Comparison of ENCODE assay signal across 22 cellular contexts in the genomic region with DNA sequence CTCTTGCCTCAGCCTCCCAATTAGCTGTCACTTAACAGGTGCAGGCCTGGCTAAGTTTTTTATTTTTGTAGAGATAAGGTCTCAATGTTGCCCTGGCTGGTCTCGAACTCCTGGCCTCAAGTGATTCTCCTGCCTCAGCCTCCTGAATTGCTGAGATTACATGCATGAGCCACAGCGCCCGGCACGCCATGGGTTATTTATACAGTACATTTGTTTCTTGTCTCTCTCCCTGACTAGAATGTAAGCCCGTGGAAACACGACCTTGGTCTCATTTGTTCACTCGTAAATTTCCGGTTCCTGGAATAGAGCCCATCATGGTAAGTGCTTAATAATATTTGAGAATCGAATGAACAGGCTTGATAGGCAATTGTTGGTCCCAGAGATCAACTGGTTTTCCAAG. TPM values are rescaled to one million over a fixed set of nuclear protein-coding genes. Genes with fewer than 3 reads are reported as not detected.
DNase-seq lines count a peak whose midpoint lies in the region; ATAC-seq and TF ChIP-seq lines count a peak whose summit lies in the region.
"Had no signal": no experiment of that assay in that cellular context is flagged by ENCODE, and none has a peak within 500 bp of the region (broad histone marks: within the 10 kb centered on the region; RNA-seq: fewer than 3 reads in every experiment).

No MANE protein-coding gene starts in this region.

- no peaks in the 10 kb centered on the region for H3K9me3 Mint-ChIP-seq in T-helper 2 cell treated with Interferon-gamma antibody and Interleukin-4, amounts not matched to agents 5 μg/mL and 100 μg/mL, for 36 hours
- no peaks in the 10 kb centered on the region for H3K9me3 Mint-ChIP-seq in activated CD4-positive, alpha-beta memory T cell treated with anti-CD3 and anti-CD28 coated beads for 36 hours
- H3K9me3 Mint-ChIP-seq in naive B cell, result no peaks in the 10 kb centered on the region
- H3K9me3 Mint-ChIP-seq: T-cell had no signal

- peaks cover 31% of the 10 kb centered on the region for H3K36me3 ChIP-seq in lower lobe of right lung

- no peak overlapping the region for H3K27ac Mint-ChIP-seq in T-helper 2 cell treated with Interferon-gamma antibody and Interleukin-4, amounts not matched to agents 5 μg/mL and 100 μg/mL, for 36 hours
- no peak overlapping the region for H3K27ac Mint-ChIP-seq in activated CD4-positive, alpha-beta memory T cell treated with anti-CD3 and anti-CD28 coated beads for 36 hours
- no peak overlapping the region for H3K27ac Mint-ChIP-seq in naive B cell
- H3K27ac Mint-ChIP-seq: WTC11 had no signal

- H3K4me3 ChIP-seq in GM12865 (ENCODE audit: low read depth, low read length), result peak overlapping the region; percentile 8; the same call in 1 of the 2 replicates
- no peak overlapping the region for H3K4me3 ChIP-seq in lower lobe of right lung
- H3K4me3 ChIP-seq: ascending aorta, tibial nerve had no signal

- H3K36me3 Mint-ChIP-seq in T-helper 2 cell treated with Interferon-gamma antibody and Interleukin-4, amounts not matched to agents 5 μg/mL and 100 μg/mL, for 36 hours (ENCODE audit: low read depth), result peaks cover 27% of the 10 kb centered on the region
- peaks cover 30% of the 10 kb centered on the region for H3K36me3 Mint-ChIP-seq in activated CD4-positive, alpha-beta memory T cell treated with anti-CD3 and anti-CD28 coated beads for 36 hours
- H3K36me3 Mint-ChIP-seq in naive B cell, result peaks cover 0 to 17% of the 10 kb centered on the region in 2 donors

- H3K4me1 ChIP-seq in lower lobe of right lung, result peaks cover 8% of the 10 kb centered on the region
- H3K4me1 ChIP-seq: ascending aorta, foreskin keratinocyte had no signal

- ATAC-seq in naive B cell (ENCODE audit: low read depth in 2 of 2), result no peak
- ATAC-seq in GM21825 (IDR thresholded peaks at IDR 0.05; ENCODE audit: unreplicated experiment), result no peak
- ATAC-seq in lower lobe of right lung, result no peak
- ATAC-seq: foreskin keratinocyte, left lung, T-cell, WTC11 had no signal

- no peaks in the 10 kb centered on the region for H3K9me3 ChIP-seq in lower lobe of right lung
- H3K9me3 ChIP-seq: ascending aorta, left lung, tibial nerve had no signal

- intact Hi-C loops in activated CD4-positive, alpha-beta memory T cell treated with anti-CD3 and anti-CD28 coated beads for 36 hours (cut with micrococcal nuclease), result loop anchor here (5.0 kb wide), 2 partner anchors 105 to 230 kb away; a partner anchor contains a TSS
- intact Hi-C loops in lower lobe of right lung (cut with DNase I), result no loop called here

- H3K4me3 Mint-ChIP-seq in T-helper 2 cell treated with Interferon-gamma antibody and Interleukin-4, amounts not matched to agents 5 μg/mL and 100 μg/mL, for 36 hours, result peak overlapping the region; percentile 48
- peak overlapping the region; percentile 8 for H3K4me3 Mint-ChIP-seq in activated CD4-positive, alpha-beta memory T cell treated with anti-CD3 and anti-CD28 coated beads for 36 hours
- H3K4me3 Mint-ChIP-seq in naive B cell, result peak overlapping the region in 6 of 8 donors; percentile 15 to 72 (median 38)

- no peaks in the 10 kb centered on the region for H3K27me3 ChIP-seq in lower lobe of right lung (ENCODE audit: low read depth)
- H3K27me3 ChIP-seq: ascending aorta, foreskin keratinocyte, left lung, tibial nerve had no signal

- CTCF ChIA-PET in activated CD4-positive, alpha-beta memory T cell treated with anti-CD3 and anti-CD28 coated beads for 36 hours (lab: Charles Lee), result no interaction called here

- POLR2A ChIA-PET in activated CD4-positive, alpha-beta memory T cell treated with anti-CD3 and anti-CD28 coated beads for 36 hours (lab: Charles Lee), result no interaction called here

- no peak overlapping the region for H3K27ac ChIP-seq in lower lobe of right lung
- H3K27ac ChIP-seq: 22Rv1, ascending aorta, foreskin keratinocyte, HL-60, left lung, tibial nerve had no signal

- DNase-seq in T-helper 2 cell treated with Interferon-gamma antibody and Interleukin-4, amounts not matched to agents 5 μg/mL and 100 μg/mL, for 36 hours (ENCODE audit: low spot score), result no peak
- DNase-seq in T-helper 2 cell (no peak), GM12865 (ENCODE audit: low read depth) (no peak), naive B cell (no peak), CD1c-positive myeloid dendritic cell (ENCODE audit: extremely low spot score) (no peak), lower lobe of right lung (no peak)
- DNase-seq in activated CD4-positive, alpha-beta memory T cell treated with anti-CD3 and anti-CD28 coated beads for 36 hours, result no peak
- DNase-seq: C1 segment of cervical spinal cord; EL; foreskin keratinocyte; left lung; NCI-H1436; posterior cingulate gyrus; small intestine; stimulated activated CD4-positive, alpha-beta T cell treated with anti-CD3 and anti-CD28 coated beads, Interleukin-4, amount 100 ng/mL, for 4 hours; T-cell had no signal

- no peaks in the 10 kb centered on the region for H3K27me3 Mint-ChIP-seq in T-helper 2 cell treated with Interferon-gamma antibody and Interleukin-4, amounts not matched to agents 5 μg/mL and 100 μg/mL, for 36 hours (ENCODE audit: low read depth)
- no peaks in the 10 kb centered on the region for H3K27me3 Mint-ChIP-seq in activated CD4-positive, alpha-beta memory T cell treated with anti-CD3 and anti-CD28 coated beads for 36 hours
- no peaks in the 10 kb centered on the region for H3K27me3 Mint-ChIP-seq in naive B cell
- H3K27me3 Mint-ChIP-seq: T-cell had no signal

- TF ChIP-seq CTCF in GM12865 (IDR thresholded peaks at IDR 0.05; ENCODE audit: insufficient read depth, low read depth, low read length, missing control alignments) (no peak), lower lobe of right lung (IDR thresholded peaks at IDR 0.05) (no peak)

- H3K4me1 Mint-ChIP-seq in T-helper 2 cell treated with Interferon-gamma antibody and Interleukin-4, amounts not matched to agents 5 μg/mL and 100 μg/mL, for 36 hours (ENCODE audit: low read depth), result peaks cover 7% of the 10 kb centered on the region
- peaks cover 20% of the 10 kb centered on the region for H3K4me1 Mint-ChIP-seq in activated CD4-positive, alpha-beta memory T cell treated with anti-CD3 and anti-CD28 coated beads for 36 hours (ENCODE audit: low read depth)
- peaks cover 18 to 44% (median 23%) of the 10 kb centered on the region in 3 donors for H3K4me1 Mint-ChIP-seq in naive B cell

RNA-seq across cellular contexts. Expression of a gene that starts 2.0 kb away (rescaled TPM):
- total RNA-seq in activated CD4-positive, alpha-beta memory T cell treated with anti-CD3 and anti-CD28 coated beads for 36 hours, result 10 to 100 TPM; 57.9 to 62.3 TPM
- 10 to 100 TPM; 26.1 to 41.8 (median 31.3) TPM for polyA plus RNA-seq in naive B cell (ENCODE audit: low read depth in 6 of 6)
- 41.5 TPM for total RNA-seq in lower lobe of right lung

RNA-seq across cellular contexts. Expression of a gene that starts 16.2 kb away (rescaled TPM):
- 10 to 100 TPM; 50.2 to 57.2 TPM for total RNA-seq in activated CD4-positive, alpha-beta memory T cell treated with anti-CD3 and anti-CD28 coated beads for 36 hours
- polyA plus RNA-seq in naive B cell (ENCODE audit: low read depth in 6 of 6), result 100 to 1,000 TPM in 5 of 6 donors, 10 to 100 TPM in 1; 95.1 to 133 (median 105) TPM
- 32.1 TPM for total RNA-seq in lower lobe of right lung

RNA-seq across cellular contexts. Expression of a gene that starts 25.5 kb away (rescaled TPM):
- total RNA-seq in activated CD4-positive, alpha-beta memory T cell treated with anti-CD3 and anti-CD28 coated beads for 36 hours, result 10 to 100 TPM; 72.9 to 76.1 TPM
- polyA plus RNA-seq in naive B cell (ENCODE audit: low read depth in 6 of 6), result 100 to 1,000 TPM in 1 of 6 donors, 10 to 100 TPM in 5; 70.1 to 103 (median 94.4) TPM
- total RNA-seq in lower lobe of right lung, result 38.3 TPM

RNA-seq across cellular contexts. Expression of a gene that starts 25.8 kb away (rescaled TPM):
- 10 to 100 TPM; 68.5 to 70.7 TPM for total RNA-seq in activated CD4-positive, alpha-beta memory T cell treated with anti-CD3 and anti-CD28 coated beads for 36 hours
- polyA plus RNA-seq in naive B cell (ENCODE audit: low read depth in 6 of 6), result 10 to 100 TPM in 5 of 6 donors, 1 to 10 TPM in 1; 4.5 to 31.6 (median 13.7) TPM
- total RNA-seq in lower lobe of right lung, result 68.6 TPM
